12 cellular contexts compared by ENCODE assay signal in the genomic region with DNA sequence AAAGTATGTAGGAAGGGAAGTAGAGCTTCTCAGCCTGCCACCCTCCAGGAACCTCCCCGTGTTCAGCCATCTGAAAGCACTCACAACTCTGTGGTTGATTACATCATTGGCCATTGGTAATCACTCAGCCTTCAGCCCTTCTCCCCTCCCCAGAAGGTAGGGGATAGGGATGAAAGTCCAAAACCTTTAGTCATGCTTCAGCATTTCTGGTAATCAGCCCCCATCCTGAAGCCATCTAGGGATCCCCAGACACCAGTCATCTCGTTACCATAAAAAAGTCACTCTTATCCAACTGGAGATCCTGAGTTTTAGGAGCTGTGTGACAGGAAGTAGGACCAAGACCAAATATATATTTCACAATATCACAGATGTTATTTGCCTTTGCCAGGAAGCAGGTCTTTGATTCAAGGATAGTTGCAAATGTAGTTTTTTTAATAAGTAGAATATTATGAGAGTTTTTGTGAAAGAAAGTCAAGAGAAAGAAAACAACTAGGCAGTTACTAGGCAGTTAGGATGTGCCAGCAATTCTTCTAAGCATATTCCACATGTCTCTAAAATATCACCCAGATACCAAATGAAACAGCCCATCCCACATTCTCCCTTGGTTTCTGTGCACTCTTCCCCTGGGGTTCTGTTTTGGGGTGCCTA.
DNase-seq lines count a peak whose midpoint lies in the region; ATAC-seq and TF ChIP-seq lines count a peak whose summit lies in the region.
"Had no signal": no experiment of that assay in that cellular context is flagged by ENCODE, and none has a peak within 500 bp of the region (broad histone marks: within the 10 kb centered on the region; RNA-seq: fewer than 3 reads in every experiment).

No MANE protein-coding gene starts in this region.

- no peaks in the 10 kb centered on the region for H3K4me1 ChIP-seq in hepatocyte (ENCODE audit: insufficient read depth)

- no peak overlapping the region for H3K27ac Mint-ChIP-seq in natural killer cell treated with Interleukin-12 subunit alpha and Interleukin-12 subunit beta and Interleukin-15 and Interleukin-18, amount 100 ng/mL, for 72 hours

- H3K9me2 ChIP-seq in hepatocyte (replicated peaks; ENCODE audit: insufficient read depth), result no peaks in the 10 kb centered on the region

- DNase-seq in ELR (ENCODE audit: low read depth), result peak; percentile 94
- peak; percentile 88 for DNase-seq in SKM-1 treated with dmso at 0.1 percent for 144 hours (lab: John Stamatoyannopoulos, UW; ENCODE audit: unreplicated experiment)
- DNase-seq in hepatocyte (ENCODE audit: low spot score), result peak; percentile 15
- no peak for DNase-seq in natural killer cell treated with Interleukin-12 subunit alpha and Interleukin-12 subunit beta and Interleukin-15 and Interleukin-18, amount 100 ng/mL, for 72 hours (ENCODE audit: low spot score)
- no peak for DNase-seq in stimulated activated CD4-positive, alpha-beta T cell treated with anti-CD3 and anti-CD28 coated beads, Interleukin-2, amount 100 ng/mL, for 48 hours
- no peak for DNase-seq in NCI-H69 (lab: John Stamatoyannopoulos, UW)
- DNase-seq: activated gamma-delta T cell treated with Interleukin-2 at 50 U/mL for 16 hours; DMS79; stimulated activated naive CD4-positive, alpha-beta T cell treated with Interleukin-2 at 50 U/mL for 16 hours; SW 1271 had no signal

- H3K4me3 Mint-ChIP-seq in natural killer cell treated with Interleukin-12 subunit alpha and Interleukin-12 subunit beta and Interleukin-15 and Interleukin-18, amount 100 ng/mL, for 72 hours, result no peak overlapping the region

- H3K27me3 ChIP-seq in hepatocyte, result no peaks in the 10 kb centered on the region

- no peak overlapping the region for H3K4me3 ChIP-seq in hepatocyte

- no peaks in the 10 kb centered on the region for H3K36me3 ChIP-seq in hepatocyte (replicated peaks; ENCODE audit: insufficient read depth, low read depth)

- H3K4me2 ChIP-seq in hepatocyte, result no peak overlapping the region

- no peaks in the 10 kb centered on the region for H3K36me3 Mint-ChIP-seq in natural killer cell treated with Interleukin-12 subunit alpha and Interleukin-12 subunit beta and Interleukin-15 and Interleukin-18, amount 100 ng/mL, for 72 hours

- WGBS in hepatocyte (ENCODE audit: low lambda C conversion rate, missing lambda C conversion rate), result 73% methylated on average over 2 of the region's 2 CpGs

- ATAC-seq in HG02973 (IDR thresholded peaks at IDR 0.05; ENCODE audit: unreplicated experiment) (peak; percentile 61), HG02678 (IDR thresholded peaks at IDR 0.05; ENCODE audit: unreplicated experiment) (no peak)
- no peak for ATAC-seq in natural killer cell treated with Interleukin-12 subunit alpha and Interleukin-12 subunit beta and Interleukin-15 and Interleukin-18, amount 100 ng/mL, for 72 hours

- H3K9me3 ChIP-seq in hepatocyte (ENCODE audit: low read depth), result no peaks in the 10 kb centered on the region

- no peaks in the 10 kb centered on the region for H3K27me3 Mint-ChIP-seq in natural killer cell treated with Interleukin-12 subunit alpha and Interleukin-12 subunit beta and Interleukin-15 and Interleukin-18, amount 100 ng/mL, for 72 hours

- no peak for TF ChIP-seq CTCF in hepatocyte (IDR thresholded peaks at IDR 0.05; ENCODE audit: poor library complexity)

- no peaks in the 10 kb centered on the region for H4K20me1 ChIP-seq in hepatocyte (ENCODE audit: insufficient read depth, poor library complexity, severe bottlenecking)

- peaks cover 2% of the 10 kb centered on the region for H3K9me3 Mint-ChIP-seq in natural killer cell treated with Interleukin-12 subunit alpha and Interleukin-12 subunit beta and Interleukin-15 and Interleukin-18, amount 100 ng/mL, for 72 hours

- H3K4me1 Mint-ChIP-seq in natural killer cell treated with Interleukin-12 subunit alpha and Interleukin-12 subunit beta and Interleukin-15 and Interleukin-18, amount 100 ng/mL, for 72 hours (ENCODE audit: low read depth in 2 of 2), result no peaks in the 10 kb centered on the region

- H2AFZ ChIP-seq in hepatocyte, result no peak overlapping the region

- H3K79me2 ChIP-seq in hepatocyte, result no peaks in the 10 kb centered on the region

- no peak overlapping the region for H3K27ac ChIP-seq in hepatocyte

Comparison
In these comparisons a context has a peak if more than half of its experiments do, and no peak if none do; other contexts are left out.
1. DNase-seq: peak in ELR (single experiment), SKM-1 treated with dmso at 0.1 percent for 144 hours (single experiment) and hepatocyte (single experiment); none in natural killer cell treated with Interleukin-12 subunit alpha and Interleukin-12 subunit beta and Interleukin-15 and Interleukin-18, amount 100 ng/mL, for 72 hours (single experiment), stimulated activated CD4-positive, alpha-beta T cell treated with anti-CD3 and anti-CD28 coated beads, Interleukin-2, amount 100 ng/mL, for 48 hours (0 of 2) and NCI-H69 (single experiment).